10 cellular contexts compared by ENCODE assay signal in the genomic region with DNA sequence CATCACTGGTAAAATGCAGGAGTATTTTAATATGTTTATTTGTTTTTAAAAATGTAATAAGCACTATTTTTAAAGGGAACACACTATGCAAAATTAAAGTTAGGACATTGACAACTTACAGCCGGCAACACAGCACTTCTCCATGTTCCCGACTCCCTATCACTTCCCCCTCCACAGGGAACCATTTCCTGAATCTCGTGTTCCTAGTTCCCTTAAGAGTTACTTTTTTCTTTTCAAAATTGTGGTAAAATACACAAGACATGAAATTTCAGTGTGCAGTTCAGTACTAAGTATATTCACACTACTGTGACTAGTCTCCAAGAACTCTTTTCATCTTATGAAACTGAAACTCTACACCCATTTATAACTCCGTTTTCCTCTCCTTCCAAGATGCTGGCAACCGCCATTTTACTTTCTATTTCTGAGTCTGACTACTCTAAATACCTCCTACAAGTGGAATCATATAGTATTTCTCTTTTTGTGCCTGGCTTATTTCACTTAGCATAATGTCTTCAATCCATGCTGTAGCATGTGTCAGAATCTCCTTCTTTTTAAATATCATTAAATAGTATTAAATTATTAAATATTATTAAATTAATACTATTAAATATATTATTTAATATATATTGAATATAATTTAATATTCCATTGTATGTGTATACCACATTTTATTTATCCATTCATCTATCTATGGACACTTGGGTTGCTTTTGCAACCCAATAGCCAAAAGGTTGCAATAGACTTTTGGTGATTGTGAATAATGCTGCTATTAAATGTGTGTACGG. TPM values are rescaled to one million over a fixed set of nuclear protein-coding genes. Genes with fewer than 3 reads are reported as not detected.
DNase-seq lines count a peak whose midpoint lies in the region; TF ChIP-seq lines count a peak whose summit lies in the region.
"Had no signal": no experiment of that assay in that cellular context is flagged by ENCODE, and none has a peak within 500 bp of the region (broad histone marks: within the 10 kb centered on the region; RNA-seq: fewer than 3 reads in every experiment).

No MANE protein-coding gene starts in this region.

- H3K27ac Mint-ChIP-seq in activated CD4-positive, alpha-beta T cell treated with anti-CD3 and anti-CD28 coated beads, Interleukin-2, amount 10 ng/mL, durations not matched to agents 7 days and 5 days: peak overlapping the region; percentile 87
- H3K27ac Mint-ChIP-seq in dendritic cell treated with granulocyte-macrophage colony-stimulating factor and Interleukin-4, amounts not matched to agents 40 ng/mL and 50 ng/mL, for 4 days: peak overlapping the region; percentile 82

- H3K36me3 Mint-ChIP-seq in activated CD4-positive, alpha-beta T cell treated with anti-CD3 and anti-CD28 coated beads, Interleukin-2, amount 10 ng/mL, durations not matched to agents 7 days and 5 days (ENCODE audit: low read depth): peaks cover 2% of the 10 kb centered on the region
- H3K36me3 Mint-ChIP-seq in dendritic cell treated with granulocyte-macrophage colony-stimulating factor and Interleukin-4, amounts not matched to agents 40 ng/mL and 50 ng/mL, for 4 days (ENCODE audit: low read depth): no peaks in the 10 kb centered on the region
- H3K36me3 Mint-ChIP-seq: CD4-positive, CD25-positive, alpha-beta regulatory T cell had no signal

- no peaks in the 10 kb centered on the region for H3K9me3 Mint-ChIP-seq in activated CD4-positive, alpha-beta T cell treated with anti-CD3 and anti-CD28 coated beads, Interleukin-2, amount 10 ng/mL, durations not matched to agents 7 days and 5 days
- no peaks in the 10 kb centered on the region for H3K9me3 Mint-ChIP-seq in dendritic cell treated with granulocyte-macrophage colony-stimulating factor and Interleukin-4, amounts not matched to agents 40 ng/mL and 50 ng/mL, for 4 days
- H3K9me3 Mint-ChIP-seq: CD4-positive, CD25-positive, alpha-beta regulatory T cell had no signal

- H3K4me3 ChIP-seq in thyroid gland (replicated peaks in 1 of 3): no peak overlapping the region

- WGBS in thyroid gland, 2 donors: 58 to 63% methylated on average over 6 of the region's 6 CpGs

- TF ChIP-seq POLR2A in thyroid gland (IDR thresholded peaks at IDR 0.05): no peak

- peak; percentile 44 for DNase-seq in activated CD4-positive, alpha-beta T cell treated with anti-CD3 and anti-CD28 coated beads, Interleukin-2, amount 10 ng/mL, durations not matched to agents 7 days and 5 days
- no peak for DNase-seq in activated CD4-positive, alpha-beta T cell treated with anti-CD3 and anti-CD28 coated beads for 4 hours
- DNase-seq in NOMO-1 treated with dmso at 0.1 percent for 144 hours (lab: John Stamatoyannopoulos, UW; ENCODE audit: unreplicated experiment) (peak; percentile 21), smooth muscle cell of the brain vasculature (ENCODE audit: low read depth, low spot score) (peak; percentile 23), DMS53 treated with DMSO at 0.1 percent for 48 hours (lab: John Stamatoyannopoulos, UW; ENCODE audit: unreplicated experiment) (no peak), thyroid gland (no peak), NCI-H1105 (lab: John Stamatoyannopoulos, UW) (no peak)
- DNase-seq: NCI-H187 had no signal

- H3K4me1 ChIP-seq in thyroid gland: no peaks in the 10 kb centered on the region

- H3K4me3 Mint-ChIP-seq in activated CD4-positive, alpha-beta T cell treated with anti-CD3 and anti-CD28 coated beads, Interleukin-2, amount 10 ng/mL, durations not matched to agents 7 days and 5 days: peak overlapping the region; percentile 57
- peak overlapping the region; percentile 77 for H3K4me3 Mint-ChIP-seq in dendritic cell treated with granulocyte-macrophage colony-stimulating factor and Interleukin-4, amounts not matched to agents 40 ng/mL and 50 ng/mL, for 4 days
- H3K4me3 Mint-ChIP-seq: CD4-positive, CD25-positive, alpha-beta regulatory T cell had no signal

- CTCF ChIA-PET in activated CD4-positive, alpha-beta T cell treated with anti-CD3 and anti-CD28 coated beads, Interleukin-2, amount 10 ng/mL, durations not matched to agents 7 days and 5 days (lab: Charles Lee): interaction anchor here (1.4 kb wide), 1 partner anchor 14 kb away, joined by 3 read pairs; no protein-coding TSS in a partner anchor

- TF ChIP-seq CTCF in thyroid gland (IDR thresholded peaks at IDR 0.05): no peak

- H3K27me3 Mint-ChIP-seq in activated CD4-positive, alpha-beta T cell treated with anti-CD3 and anti-CD28 coated beads, Interleukin-2, amount 10 ng/mL, durations not matched to agents 7 days and 5 days: no peaks in the 10 kb centered on the region
- no peaks in the 10 kb centered on the region for H3K27me3 Mint-ChIP-seq in dendritic cell treated with granulocyte-macrophage colony-stimulating factor and Interleukin-4, amounts not matched to agents 40 ng/mL and 50 ng/mL, for 4 days

- intact Hi-C loops in dendritic cell treated with granulocyte-macrophage colony-stimulating factor and Interleukin-4, amounts not matched to agents 40 ng/mL and 50 ng/mL, for 4 days (cut with micrococcal nuclease): no loop called here
- intact Hi-C loops in thyroid gland (cut with DNase I): no loop called here

- H3K9me3 ChIP-seq in thyroid gland: no peaks in the 10 kb centered on the region

- H3K27me3 ChIP-seq in thyroid gland: no peaks in the 10 kb centered on the region

- peaks cover 19% of the 10 kb centered on the region for H3K4me1 Mint-ChIP-seq in activated CD4-positive, alpha-beta T cell treated with anti-CD3 and anti-CD28 coated beads, Interleukin-2, amount 10 ng/mL, durations not matched to agents 7 days and 5 days
- H3K4me1 Mint-ChIP-seq in dendritic cell treated with granulocyte-macrophage colony-stimulating factor and Interleukin-4, amounts not matched to agents 40 ng/mL and 50 ng/mL, for 4 days (ENCODE audit: low read depth): peaks cover 10% of the 10 kb centered on the region

- POLR2A ChIA-PET in activated CD4-positive, alpha-beta T cell treated with anti-CD3 and anti-CD28 coated beads, Interleukin-2, amount 10 ng/mL, durations not matched to agents 7 days and 5 days (lab: Charles Lee): no interaction called here

- H3K36me3 ChIP-seq in thyroid gland: no peaks in the 10 kb centered on the region

- H3K27ac ChIP-seq in thyroid gland: no peak overlapping the region

RNA-seq across cellular contexts. Expression of a gene that starts 25.9 kb away (rescaled TPM):
- 10 to 100 TPM; 35.6 to 40.3 TPM for total RNA-seq in activated CD4-positive, alpha-beta T cell treated with anti-CD3 and anti-CD28 coated beads, Interleukin-2, amount 10 ng/mL, durations not matched to agents 7 days and 5 days
- 10 to 100 TPM; 35.8 to 52.3 (median 44.9) TPM for total RNA-seq in thyroid gland

Comparison
In these comparisons a context has a peak if more than half of its experiments do, and no peak if none do; other contexts are left out.
1. DNase-seq: peak in activated CD4-positive, alpha-beta T cell treated with anti-CD3 and anti-CD28 coated beads, Interleukin-2, amount 10 ng/mL, durations not matched to agents 7 days and 5 days (single experiment), NOMO-1 treated with dmso at 0.1 percent for 144 hours (single experiment) and smooth muscle cell of the brain vasculature (single experiment); none in activated CD4-positive, alpha-beta T cell treated with anti-CD3 and anti-CD28 coated beads for 4 hours (0 of 2), DMS53 treated with DMSO at 0.1 percent for 48 hours (single experiment), thyroid gland (0 of 2) and NCI-H1105 (single experiment).